Comparison of ENCODE assay signal across 11 cellular contexts in the genomic region with DNA sequence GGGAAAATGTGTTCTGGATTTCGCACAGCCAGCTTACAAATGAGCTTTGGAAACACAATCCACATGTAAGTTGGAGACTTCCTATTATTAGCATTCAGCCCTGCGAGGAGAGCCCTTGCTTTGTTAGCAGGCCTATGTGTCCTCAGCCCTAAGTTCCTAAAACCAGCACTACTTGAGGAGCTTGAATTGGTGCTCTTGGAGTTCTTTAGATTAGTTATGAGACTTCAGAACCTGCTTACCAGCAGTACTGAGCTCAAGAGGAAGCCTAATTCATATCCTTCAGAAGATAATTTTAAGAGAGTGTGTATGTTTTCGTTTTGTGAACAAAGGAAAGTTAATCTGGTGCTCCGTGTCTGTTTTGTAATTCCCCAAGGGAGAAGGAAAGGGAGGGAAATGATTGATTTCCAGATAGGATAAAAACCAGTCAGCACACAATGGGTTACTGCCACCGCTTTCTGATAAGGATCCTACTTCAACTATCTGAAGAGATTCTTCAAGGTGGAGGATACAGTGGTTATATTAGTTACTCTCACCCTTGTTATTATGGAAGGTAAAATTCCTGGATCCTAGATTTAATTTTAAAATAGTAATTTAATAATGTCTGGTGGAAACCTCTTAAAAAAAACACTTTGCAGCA.
A peak's percentile ranks its signal among the peaks of the same experiment; 100 is the strongest.
DNase-seq lines count a peak whose midpoint lies in the region; ATAC-seq and TF ChIP-seq lines count a peak whose summit lies in the region.
"Had no signal": no experiment of that assay in that cellular context is flagged by ENCODE, and none has a peak within 500 bp of the region (broad histone marks: within the 10 kb centered on the region; RNA-seq: fewer than 3 reads in every experiment).

No MANE protein-coding gene starts in this region.

- H3K4me1 Mint-ChIP-seq in stimulated activated naive CD8-positive, alpha-beta T cell treated with anti-CD3 and anti-CD28 coated beads, Interleukin-15, Interleukin-2, amounts not matched to agents 100 ng/mL and 50 ng/mL, for 24 hours (ENCODE audit: low read depth): peaks cover 83% of the 10 kb centered on the region
- H3K4me1 Mint-ChIP-seq in effector memory CD8-positive, alpha-beta T cell (ENCODE audit: low read depth in 2 of 2): peaks cover 50 to 80% of the 10 kb centered on the region in 2 donors
- peaks cover 80% of the 10 kb centered on the region for H3K4me1 Mint-ChIP-seq in nephron

- TF ChIP-seq CTCF in nephron (IDR thresholded peaks at IDR 0.05; ENCODE audit: unreplicated experiment in 3 of 3): no peak

- H3K27ac Mint-ChIP-seq in stimulated activated naive CD8-positive, alpha-beta T cell treated with anti-CD3 and anti-CD28 coated beads, Interleukin-15, Interleukin-2, amounts not matched to agents 100 ng/mL and 50 ng/mL, for 24 hours: peak overlapping the region; percentile 93
- peak overlapping the region; percentile 73 to 78 for H3K27ac Mint-ChIP-seq in effector memory CD8-positive, alpha-beta T cell
- H3K27ac Mint-ChIP-seq in nephron: peak overlapping the region; percentile 60 to 85 (median 76)

- no peak for ATAC-seq in stimulated activated naive CD8-positive, alpha-beta T cell treated with anti-CD3 and anti-CD28 coated beads, Interleukin-15, Interleukin-2, amounts not matched to agents 100 U/mL and 50 U/mL, for 24 hours
- no peak for ATAC-seq in effector memory CD8-positive, alpha-beta T cell (replicated peaks)
- ATAC-seq in HG03045 (IDR thresholded peaks at IDR 0.05; ENCODE audit: unreplicated experiment): no peak

- no peak for DNase-seq in stimulated activated naive CD8-positive, alpha-beta T cell treated with anti-CD3 and anti-CD28 coated beads, Interleukin-15, Interleukin-2, amounts not matched to agents 100 U/mL and 50 U/mL, for 24 hours
- no peak for DNase-seq in effector memory CD8-positive, alpha-beta T cell
- DNase-seq in SIG-M5 treated with dmso at 0.1 percent for 504 hours (lab: John Stamatoyannopoulos, UW; ENCODE audit: unreplicated experiment): no peak
- no peak for DNase-seq in NCI-H2171 treated with DMSO at 0.1 percent for 48 hours (lab: John Stamatoyannopoulos, UW)
- DNase-seq in NCI-H1105 treated with DMSO at 0.1 percent for 48 hours (lab: John Stamatoyannopoulos, UW): no peak
- DNase-seq: NCI-H1048, SIG-M5 had no signal

- no peaks in the 10 kb centered on the region for H3K9me3 Mint-ChIP-seq in stimulated activated naive CD8-positive, alpha-beta T cell treated with anti-CD3 and anti-CD28 coated beads, Interleukin-15, Interleukin-2, amounts not matched to agents 100 ng/mL and 50 ng/mL, for 24 hours
- H3K9me3 Mint-ChIP-seq in effector memory CD8-positive, alpha-beta T cell: no peaks in the 10 kb centered on the region
- no peaks in the 10 kb centered on the region for H3K9me3 Mint-ChIP-seq in nephron
- H3K9me3 Mint-ChIP-seq: activated naive CD4-positive, alpha-beta T cell treated with anti-CD3 and anti-CD28 coated beads, Interleukin-2, amount 10 ng/mL, durations not matched to agents 7 days and 5 days had no signal

- H3K27me3 Mint-ChIP-seq in stimulated activated naive CD8-positive, alpha-beta T cell treated with anti-CD3 and anti-CD28 coated beads, Interleukin-15, Interleukin-2, amounts not matched to agents 100 ng/mL and 50 ng/mL, for 24 hours: no peaks in the 10 kb centered on the region
- H3K27me3 Mint-ChIP-seq in effector memory CD8-positive, alpha-beta T cell: no peaks in the 10 kb centered on the region
- no peaks in the 10 kb centered on the region for H3K27me3 Mint-ChIP-seq in nephron (ENCODE audit: low read depth)
- H3K27me3 Mint-ChIP-seq: activated naive CD4-positive, alpha-beta T cell treated with anti-CD3 and anti-CD28 coated beads, Interleukin-2, amount 10 ng/mL, durations not matched to agents 7 days and 5 days had no signal

- peak overlapping the region; percentile 64 for H3K4me3 Mint-ChIP-seq in stimulated activated naive CD8-positive, alpha-beta T cell treated with anti-CD3 and anti-CD28 coated beads, Interleukin-15, Interleukin-2, amounts not matched to agents 100 ng/mL and 50 ng/mL, for 24 hours
- H3K4me3 Mint-ChIP-seq in effector memory CD8-positive, alpha-beta T cell: peak overlapping the region; percentile 7 to 65
- peak overlapping the region in 1 of 3 experiments; percentile 22 for H3K4me3 Mint-ChIP-seq in nephron
- H3K4me3 Mint-ChIP-seq: activated naive CD4-positive, alpha-beta T cell treated with anti-CD3 and anti-CD28 coated beads, Interleukin-2, amount 10 ng/mL, durations not matched to agents 7 days and 5 days had no signal

- no peaks in the 10 kb centered on the region for H3K36me3 Mint-ChIP-seq in stimulated activated naive CD8-positive, alpha-beta T cell treated with anti-CD3 and anti-CD28 coated beads, Interleukin-15, Interleukin-2, amounts not matched to agents 100 ng/mL and 50 ng/mL, for 24 hours (ENCODE audit: low read depth)
- peaks cover 28% of the 10 kb centered on the region for H3K36me3 Mint-ChIP-seq in effector memory CD8-positive, alpha-beta T cell (ENCODE audit: insufficient read depth)
- H3K36me3 Mint-ChIP-seq in nephron (ENCODE audit: low read depth): peaks cover 4% of the 10 kb centered on the region
